ENCODE assay signal across 8 cellular contexts in the genomic region with DNA sequence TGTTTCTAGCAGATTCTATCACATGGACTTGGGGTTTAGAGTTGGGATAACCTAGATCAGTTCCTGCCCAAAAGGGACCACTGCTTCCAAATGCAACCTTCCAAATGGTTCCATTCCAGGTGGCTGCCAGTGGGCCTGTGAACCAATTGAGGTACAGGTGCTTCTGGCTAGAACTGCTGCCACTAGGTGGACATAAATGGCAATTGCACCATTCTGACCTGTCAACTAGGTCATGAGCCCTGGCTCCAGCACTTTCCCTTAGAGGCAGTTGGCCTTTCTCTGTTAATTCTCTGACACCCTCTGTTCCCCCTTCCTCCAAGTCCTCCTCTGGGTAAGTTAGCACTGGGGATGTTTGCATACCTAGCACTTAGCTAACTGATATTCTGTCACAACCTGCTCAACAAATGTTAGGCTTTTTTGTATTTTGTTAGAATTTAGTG. TPM values are rescaled to one million over a fixed set of nuclear protein-coding genes. Genes with fewer than 3 reads are reported as not detected.
A peak's percentile ranks its signal among the peaks of the same experiment; 100 is the strongest.
DNase-seq lines count a peak whose midpoint lies in the region; ATAC-seq and TF ChIP-seq lines count a peak whose summit lies in the region.

No MANE protein-coding gene starts in this region.

- H3K4me1 ChIP-seq in PC-9 (replicated peaks; ENCODE audit: insufficient read depth): no peaks in the 10 kb centered on the region

- DNase-seq in AG08396 (ENCODE audit: low spot score) (peak; percentile 15), PC-9 (peak; percentile 43 to 58), glutamatergic neuron (peak; percentile 40), anterior cingulate cortex (lab: John Stamatoyannopoulos, UW) (no peak)
- DNase-seq in activated T-cell treated with anti-CD3 and anti-CD28 coated beads, Interleukin-2, amount 50 U/mL, for 4 hours: peak; percentile 42
- peak in 3 of 4 experiments; percentile 19 to 28 (median 21) for DNase-seq in stimulated activated CD4-positive, alpha-beta T cell treated with anti-CD3 and anti-CD28 coated beads, Interleukin-1b, Interleukin-23, amount 100 ng/mL, for 24 hours (ENCODE audit: low read depth in 4 of 4, low spot score in 1 of 4)

- H3F3A ChIP-seq in PC-9 (ENCODE audit: insufficient read depth, low read depth): no peaks in the 10 kb centered on the region; the same call in 1 of the 2 replicates

- H3K9me3 Mint-ChIP-seq in activated T-cell treated with anti-CD3 and anti-CD28 coated beads, Interleukin-2, amount 50 U/mL, for 4 hours: no peaks in the 10 kb centered on the region
- H3K9me3 Mint-ChIP-seq in glutamatergic neuron (ENCODE audit: unreplicated experiment): peaks cover 2% of the 10 kb centered on the region

- H3K79me2 ChIP-seq in PC-9 (ENCODE audit: low read depth): no peaks in the 10 kb centered on the region

- H3K9me2 ChIP-seq in PC-9 (ENCODE audit: insufficient read depth): no peaks in the 10 kb centered on the region

- H3K27ac ChIP-seq in PC-9: no peak overlapping the region

- H3K4me2 ChIP-seq in PC-9: no peak overlapping the region

- no peaks in the 10 kb centered on the region for H3K36me3 Mint-ChIP-seq in activated T-cell treated with anti-CD3 and anti-CD28 coated beads, Interleukin-2, amount 50 U/mL, for 4 hours (ENCODE audit: insufficient read depth)
- H3K36me3 Mint-ChIP-seq in glutamatergic neuron (ENCODE audit: unreplicated experiment): no peaks in the 10 kb centered on the region

- H4K20me1 ChIP-seq in PC-9 (ENCODE audit: insufficient read depth): no peaks in the 10 kb centered on the region

- no TSS peak for BruUV-seq in PC-9 (replicated peaks; lab: Mats Ljungman, UMichigan)

- H3K4me1 Mint-ChIP-seq in activated T-cell treated with anti-CD3 and anti-CD28 coated beads, Interleukin-2, amount 50 U/mL, for 4 hours (ENCODE audit: low read depth): no peaks in the 10 kb centered on the region
- H3K4me1 Mint-ChIP-seq in glutamatergic neuron (ENCODE audit: low read depth, unreplicated experiment): no peaks in the 10 kb centered on the region

- ATAC-seq in GM18511 (IDR thresholded peaks at IDR 0.05; ENCODE audit: unreplicated experiment) (peak; percentile 72), HG03571 (IDR thresholded peaks at IDR 0.05; ENCODE audit: unreplicated experiment) (peak; percentile 64)
- ATAC-seq in activated T-cell treated with anti-CD3 and anti-CD28 coated beads, Interleukin-2, amount 50 U/mL, for 4 hours: peak; percentile 93 to 94

- peaks cover 10% of the 10 kb centered on the region for H3K27me3 ChIP-seq in PC-9 (ENCODE audit: insufficient read depth, low read depth)

- intact Hi-C loops in PC-9 (cut with micrococcal nuclease; ENCODE audit: unreplicated experiment): no loop called here

- H2AFZ ChIP-seq in PC-9: no peak overlapping the region

- H3K4me3 Mint-ChIP-seq in activated T-cell treated with anti-CD3 and anti-CD28 coated beads, Interleukin-2, amount 50 U/mL, for 4 hours: no peak overlapping the region
- no peak overlapping the region for H3K4me3 Mint-ChIP-seq in glutamatergic neuron (ENCODE audit: unreplicated experiment)

- no peaks in the 10 kb centered on the region; the same call in 1 of the 2 replicates for H3K9me3 ChIP-seq in PC-9 (ENCODE audit: insufficient read depth, low read depth)

- peaks cover 2% of the 10 kb centered on the region for H3K27me3 Mint-ChIP-seq in activated T-cell treated with anti-CD3 and anti-CD28 coated beads, Interleukin-2, amount 50 U/mL, for 4 hours (ENCODE audit: low read depth)
- no peaks in the 10 kb centered on the region for H3K27me3 Mint-ChIP-seq in glutamatergic neuron (ENCODE audit: unreplicated experiment)

- no peak overlapping the region for H3K27ac Mint-ChIP-seq in glutamatergic neuron (ENCODE audit: unreplicated experiment)

- no peak overlapping the region for H3K4me3 ChIP-seq in PC-9

- POLR2A ChIA-PET in PC-9 (lab: Charles Lee; ENCODE audit: unreplicated experiment): no interaction called here

- CTCF ChIA-PET in PC-9 (lab: Charles Lee): no interaction called here

- peak; percentile 73 for TF ChIP-seq CTCF in PC-9 (conservative IDR thresholded peaks at IDR 0.05)
- peak; percentile 73 for TF ChIP-seq CTCF in glutamatergic neuron (IDR thresholded peaks at IDR 0.05; ENCODE audit: partially characterized antibody, unreplicated experiment)

- H3K36me3 ChIP-seq in PC-9 (ENCODE audit: low read depth): no peaks in the 10 kb centered on the region

RNA-seq across cellular contexts. Expression of a gene that starts 16.6 kb away (rescaled TPM):
- total RNA-seq in PC-9 (2021) (not detected in 2 replicates), glutamatergic neuron (ENCODE audit: unreplicated experiment) (not detected)
- under 1 TPM; 0.46 to 0.61 (median 0.46) TPM for total RNA-seq in activated T-cell treated with anti-CD3 and anti-CD28 coated beads, Interleukin-2, amount 50 U/mL, for 4 hours

RNA-seq across cellular contexts. Expression of a gene that starts 28.6 kb away (rescaled TPM):
- total RNA-seq in PC-9 (2021) (280 and 284 TPM in 2 replicates), glutamatergic neuron (ENCODE audit: unreplicated experiment) (108 TPM)
- 100 to 1,000 TPM; 307 to 343 (median 326) TPM for total RNA-seq in activated T-cell treated with anti-CD3 and anti-CD28 coated beads, Interleukin-2, amount 50 U/mL, for 4 hours

RNA-seq across cellular contexts. Expression of a gene that starts 32.3 kb away (rescaled TPM):
- total RNA-seq in PC-9 (2021): 12.0 and 15.8 TPM in 2 replicates
- 10 to 100 TPM; 12.3 to 16.9 (median 16.0) TPM for total RNA-seq in activated T-cell treated with anti-CD3 and anti-CD28 coated beads, Interleukin-2, amount 50 U/mL, for 4 hours
- 11.2 TPM for total RNA-seq in glutamatergic neuron (ENCODE audit: unreplicated experiment)

Comparison
In these comparisons a context has a peak if more than half of its experiments do, and no peak if none do; other contexts are left out.
1. DNase-seq: peak in AG08396 (single experiment), PC-9 (2 of 2), activated T-cell treated with anti-CD3 and anti-CD28 coated beads, Interleukin-2, amount 50 U/mL, for 4 hours (single experiment), glutamatergic neuron (single experiment) and stimulated activated CD4-positive, alpha-beta T cell treated with anti-CD3 and anti-CD28 coated beads, Interleukin-1b, Interleukin-23, amount 100 ng/mL, for 24 hours (3 of 4); none in anterior cingulate cortex (0 of 58).
2. Peak in every context shown above with its lines, with median percentiles within 50 percentile points of each other: ATAC-seq.